In the genomic region with DNA sequence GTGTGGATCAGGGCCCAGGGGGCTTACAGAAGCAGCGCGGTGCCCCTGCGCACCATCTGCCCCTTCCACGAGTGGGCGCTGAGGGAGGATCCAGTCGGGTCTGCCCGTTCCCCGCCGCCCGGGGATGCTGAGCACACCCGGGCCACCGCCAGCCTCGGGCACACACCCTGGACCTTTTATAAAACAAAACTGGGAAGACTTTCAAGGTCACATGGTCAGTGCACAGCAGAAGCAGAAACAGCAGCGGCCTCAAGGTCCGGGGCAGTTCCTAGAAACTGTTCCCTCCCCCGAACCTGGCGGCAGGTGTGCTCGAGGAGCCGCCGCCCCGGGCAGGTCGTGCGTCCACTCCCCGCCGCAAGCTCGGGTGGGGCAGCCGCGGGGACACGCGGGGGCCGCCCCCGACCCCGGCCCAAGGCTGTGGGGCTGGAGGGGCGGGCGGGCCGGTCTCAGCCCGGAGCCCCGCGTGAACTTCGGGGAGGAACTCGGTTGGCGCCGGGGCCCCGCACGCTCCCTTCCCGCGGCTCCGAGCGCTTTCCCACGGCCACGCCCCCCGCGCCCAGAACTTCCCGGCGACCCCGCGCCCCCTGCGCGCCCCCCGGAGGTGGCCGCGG, we compare ENCODE assay signal across 1 cellular context.
TF ChIP-seq lines count a peak whose summit lies in the region.

No MANE protein-coding gene starts in this region.

TF ChIP-seq in K562, 482 proteins besides CTCF, POLR2A, EP300 and RAD21 (continued from another document and continues in another):
- TF ChIP-seq, protein P1, sequence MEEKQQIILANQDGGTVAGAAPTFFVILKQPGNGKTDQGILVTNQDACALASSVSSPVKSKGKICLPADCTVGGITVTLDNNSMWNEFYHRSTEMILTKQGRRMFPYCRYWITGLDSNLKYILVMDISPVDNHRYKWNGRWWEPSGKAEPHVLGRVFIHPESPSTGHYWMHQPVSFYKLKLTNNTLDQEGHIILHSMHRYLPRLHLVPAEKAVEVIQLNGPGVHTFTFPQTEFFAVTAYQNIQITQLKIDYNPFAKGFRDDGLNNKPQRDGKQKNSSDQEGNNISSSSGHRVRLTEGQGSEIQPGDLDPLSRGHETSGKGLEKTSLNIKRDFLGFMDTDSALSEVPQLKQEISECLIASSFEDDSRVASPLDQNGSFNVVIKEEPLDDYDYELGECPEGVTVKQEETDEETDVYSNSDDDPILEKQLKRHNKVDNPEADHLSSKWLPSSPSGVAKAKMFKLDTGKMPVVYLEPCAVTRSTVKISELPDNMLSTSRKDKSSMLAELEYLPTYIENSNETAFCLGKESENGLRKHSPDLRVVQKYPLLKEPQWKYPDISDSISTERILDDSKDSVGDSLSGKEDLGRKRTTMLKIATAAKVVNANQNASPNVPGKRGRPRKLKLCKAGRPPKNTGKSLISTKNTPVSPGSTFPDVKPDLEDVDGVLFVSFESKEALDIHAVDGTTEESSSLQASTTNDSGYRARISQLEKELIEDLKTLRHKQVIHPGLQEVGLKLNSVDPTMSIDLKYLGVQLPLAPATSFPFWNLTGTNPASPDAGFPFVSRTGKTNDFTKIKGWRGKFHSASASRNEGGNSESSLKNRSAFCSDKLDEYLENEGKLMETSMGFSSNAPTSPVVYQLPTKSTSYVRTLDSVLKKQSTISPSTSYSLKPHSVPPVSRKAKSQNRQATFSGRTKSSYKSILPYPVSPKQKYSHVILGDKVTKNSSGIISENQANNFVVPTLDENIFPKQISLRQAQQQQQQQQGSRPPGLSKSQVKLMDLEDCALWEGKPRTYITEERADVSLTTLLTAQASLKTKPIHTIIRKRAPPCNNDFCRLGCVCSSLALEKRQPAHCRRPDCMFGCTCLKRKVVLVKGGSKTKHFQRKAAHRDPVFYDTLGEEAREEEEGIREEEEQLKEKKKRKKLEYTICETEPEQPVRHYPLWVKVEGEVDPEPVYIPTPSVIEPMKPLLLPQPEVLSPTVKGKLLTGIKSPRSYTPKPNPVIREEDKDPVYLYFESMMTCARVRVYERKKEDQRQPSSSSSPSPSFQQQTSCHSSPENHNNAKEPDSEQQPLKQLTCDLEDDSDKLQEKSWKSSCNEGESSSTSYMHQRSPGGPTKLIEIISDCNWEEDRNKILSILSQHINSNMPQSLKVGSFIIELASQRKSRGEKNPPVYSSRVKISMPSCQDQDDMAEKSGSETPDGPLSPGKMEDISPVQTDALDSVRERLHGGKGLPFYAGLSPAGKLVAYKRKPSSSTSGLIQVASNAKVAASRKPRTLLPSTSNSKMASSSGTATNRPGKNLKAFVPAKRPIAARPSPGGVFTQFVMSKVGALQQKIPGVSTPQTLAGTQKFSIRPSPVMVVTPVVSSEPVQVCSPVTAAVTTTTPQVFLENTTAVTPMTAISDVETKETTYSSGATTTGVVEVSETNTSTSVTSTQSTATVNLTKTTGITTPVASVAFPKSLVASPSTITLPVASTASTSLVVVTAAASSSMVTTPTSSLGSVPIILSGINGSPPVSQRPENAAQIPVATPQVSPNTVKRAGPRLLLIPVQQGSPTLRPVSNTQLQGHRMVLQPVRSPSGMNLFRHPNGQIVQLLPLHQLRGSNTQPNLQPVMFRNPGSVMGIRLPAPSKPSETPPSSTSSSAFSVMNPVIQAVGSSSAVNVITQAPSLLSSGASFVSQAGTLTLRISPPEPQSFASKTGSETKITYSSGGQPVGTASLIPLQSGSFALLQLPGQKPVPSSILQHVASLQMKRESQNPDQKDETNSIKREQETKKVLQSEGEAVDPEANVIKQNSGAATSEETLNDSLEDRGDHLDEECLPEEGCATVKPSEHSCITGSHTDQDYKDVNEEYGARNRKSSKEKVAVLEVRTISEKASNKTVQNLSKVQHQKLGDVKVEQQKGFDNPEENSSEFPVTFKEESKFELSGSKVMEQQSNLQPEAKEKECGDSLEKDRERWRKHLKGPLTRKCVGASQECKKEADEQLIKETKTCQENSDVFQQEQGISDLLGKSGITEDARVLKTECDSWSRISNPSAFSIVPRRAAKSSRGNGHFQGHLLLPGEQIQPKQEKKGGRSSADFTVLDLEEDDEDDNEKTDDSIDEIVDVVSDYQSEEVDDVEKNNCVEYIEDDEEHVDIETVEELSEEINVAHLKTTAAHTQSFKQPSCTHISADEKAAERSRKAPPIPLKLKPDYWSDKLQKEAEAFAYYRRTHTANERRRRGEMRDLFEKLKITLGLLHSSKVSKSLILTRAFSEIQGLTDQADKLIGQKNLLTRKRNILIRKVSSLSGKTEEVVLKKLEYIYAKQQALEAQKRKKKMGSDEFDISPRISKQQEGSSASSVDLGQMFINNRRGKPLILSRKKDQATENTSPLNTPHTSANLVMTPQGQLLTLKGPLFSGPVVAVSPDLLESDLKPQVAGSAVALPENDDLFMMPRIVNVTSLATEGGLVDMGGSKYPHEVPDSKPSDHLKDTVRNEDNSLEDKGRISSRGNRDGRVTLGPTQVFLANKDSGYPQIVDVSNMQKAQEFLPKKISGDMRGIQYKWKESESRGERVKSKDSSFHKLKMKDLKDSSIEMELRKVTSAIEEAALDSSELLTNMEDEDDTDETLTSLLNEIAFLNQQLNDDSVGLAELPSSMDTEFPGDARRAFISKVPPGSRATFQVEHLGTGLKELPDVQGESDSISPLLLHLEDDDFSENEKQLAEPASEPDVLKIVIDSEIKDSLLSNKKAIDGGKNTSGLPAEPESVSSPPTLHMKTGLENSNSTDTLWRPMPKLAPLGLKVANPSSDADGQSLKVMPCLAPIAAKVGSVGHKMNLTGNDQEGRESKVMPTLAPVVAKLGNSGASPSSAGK (IDR thresholded peaks at IDR 0.05): peak; percentile 61
- TF ChIP-seq, protein P2, sequence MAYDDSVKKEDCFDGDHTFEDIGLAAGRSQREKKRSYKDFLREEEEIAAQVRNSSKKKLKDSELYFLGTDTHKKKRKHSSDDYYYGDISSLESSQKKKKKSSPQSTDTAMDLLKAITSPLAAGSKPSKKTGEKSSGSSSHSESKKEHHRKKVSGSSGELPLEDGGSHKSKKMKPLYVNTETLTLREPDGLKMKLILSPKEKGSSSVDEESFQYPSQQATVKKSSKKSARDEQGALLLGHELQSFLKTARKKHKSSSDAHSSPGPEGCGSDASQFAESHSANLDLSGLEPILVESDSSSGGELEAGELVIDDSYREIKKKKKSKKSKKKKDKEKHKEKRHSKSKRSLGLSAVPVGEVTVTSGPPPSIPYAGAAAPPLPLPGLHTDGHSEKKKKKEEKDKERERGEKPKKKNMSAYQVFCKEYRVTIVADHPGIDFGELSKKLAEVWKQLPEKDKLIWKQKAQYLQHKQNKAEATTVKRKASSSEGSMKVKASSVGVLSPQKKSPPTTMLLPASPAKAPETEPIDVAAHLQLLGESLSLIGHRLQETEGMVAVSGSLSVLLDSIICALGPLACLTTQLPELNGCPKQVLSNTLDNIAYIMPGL (CRISPR knock-in tag; IDR thresholded peaks at IDR 0.05): no peak
- TF ChIP-seq ZNF551 (CRISPR knock-in tag; IDR thresholded peaks at IDR 0.05) (no peak), CBX5 (IDR thresholded peaks at IDR 0.05; ENCODE audit: borderline replicate concordance, low read depth) (no peak), TRIM24 (IDR thresholded peaks at IDR 0.05) (no peak), ZNF24 (IDR thresholded peaks at IDR 0.05) (no peak), NR2C2 (CRISPR knock-in tag; IDR thresholded peaks at IDR 0.05) (no peak), NR2C2 (tag; IDR thresholded peaks at IDR 0.05) (peak; percentile 19; the same call in 1 of the 2 replicates), MTF1 (CRISPR knock-in tag; IDR thresholded peaks at IDR 0.05; ENCODE audit: borderline replicate concordance) (no peak), CBX1 (IDR thresholded peaks at IDR 0.05; ENCODE audit: low read depth) (no peak), STAG1 (CRISPR knock-in tag; IDR thresholded peaks at IDR 0.05; ENCODE audit: borderline replicate concordance) (no peak), TAL1 (IDR thresholded peaks at IDR 0.05) (no peak), RFX7 (CRISPR knock-in tag; IDR thresholded peaks at IDR 0.05) (no peak), RAD51 (IDR thresholded peaks at IDR 0.05; ENCODE audit: borderline replicate concordance, low read depth) (peak; percentile 63), PHF8 (IDR thresholded peaks at IDR 0.05; ENCODE audit: borderline replicate concordance, low read length) (peak; percentile 18; the same call in 1 of the 2 replicates), SAFB (IDR thresholded peaks at IDR 0.05; ENCODE audit: borderline replicate concordance, low read depth, low read length) (peak; percentile 86), KLF13 (tag; IDR thresholded peaks at IDR 0.05; ENCODE audit: borderline replicate concordance, low read depth) (no peak), ZNF311 (CRISPR knock-in tag; IDR thresholded peaks at IDR 0.05) (no peak), GABPA (tag; conservative IDR thresholded peaks at IDR 0.05; ENCODE audit: low read depth) (no peak), NCOA6 (IDR thresholded peaks at IDR 0.05) (no peak), MXI1 (IDR thresholded peaks at IDR 0.05; ENCODE audit: low read depth, low read length) (no peak), ZNF766 (CRISPR knock-in tag; conservative IDR thresholded peaks at IDR 0.05) (no peak), SP1 (CRISPR knock-in tag; IDR thresholded peaks at IDR 0.05) (no peak), BDP1 (IDR thresholded peaks at IDR 0.05; ENCODE audit: insufficient read depth, insufficient read length) (no peak), EP400 (IDR thresholded peaks at IDR 0.05) (no peak), ZNF785 (CRISPR knock-in tag; IDR thresholded peaks at IDR 0.05) (no peak), SIN3A (IDR thresholded peaks at IDR 0.05; ENCODE audit: borderline replicate concordance in 2 of 2, control insufficient read depth in 1 of 2, low read depth in 2 of 2, low read length in 2 of 2) (no peak), NCOA1 (IDR thresholded peaks at IDR 0.05; ENCODE audit: low read depth) (no peak), EZH2 (IDR thresholded peaks at IDR 0.05; ENCODE audit: borderline replicate concordance, low read depth, low read length) (no peak), YY1 (IDR thresholded peaks at IDR 0.05; ENCODE audit: borderline replicate concordance in 1 of 3, control insufficient read depth in 1 of 3, extremely low read depth in 1 of 3, insufficient read depth in 3 of 3, insufficient read length in 1 of 3, insufficient replicate concordance in 2 of 3, low read depth in 1 of 3, low read length in 2 of 3) (no peak), SMARCE1 (IDR thresholded peaks at IDR 0.05) (no peak), GATAD2A (IDR thresholded peaks at IDR 0.05) (no peak), SIRT6 (IDR thresholded peaks at IDR 0.05; ENCODE audit: low read depth, low read length) (no peak), PCBP2 (IDR thresholded peaks at IDR 0.05; ENCODE audit: low read depth, low read length, poor library complexity, severe bottlenecking) (no peak), TOE1 (IDR thresholded peaks at IDR 0.05; ENCODE audit: borderline replicate concordance) (peak; percentile 61; the same call in 1 of the 2 replicates), TOE1 (CRISPR knock-in tag; IDR thresholded peaks at IDR 0.05; ENCODE audit: borderline replicate concordance, low read depth) (no peak), MBD2 (IDR thresholded peaks at IDR 0.05; ENCODE audit: borderline replicate concordance, low read depth) (no peak), ZNF431 (CRISPR knock-in tag; IDR thresholded peaks at IDR 0.05) (no peak), RBM39 (optimal IDR thresholded peaks at IDR 0.05; ENCODE audit: low read depth, low read length) (no peak), ZNF253 (CRISPR knock-in tag; conservative IDR thresholded peaks at IDR 0.05) (no peak), TAF1 (IDR thresholded peaks at IDR 0.05; ENCODE audit: control insufficient read depth, extremely low read depth, insufficient read depth, low read length, severe bottlenecking) (no peak), BRCA1 (IDR thresholded peaks at IDR 0.05) (no peak), BRCA1 (CRISPR knock-in tag; IDR thresholded peaks at IDR 0.05) (no peak), PTBP1 (IDR thresholded peaks at IDR 0.05; ENCODE audit: low read depth, low read length) (no peak), POLR2H (tag; IDR thresholded peaks at IDR 0.05; ENCODE audit: low read depth) (no peak), C11orf30 (IDR thresholded peaks at IDR 0.05; ENCODE audit: low read depth) (no peak), SNIP1 (IDR thresholded peaks at IDR 0.05; ENCODE audit: low read depth) (no peak)
- TF ChIP-seq, protein P3, sequence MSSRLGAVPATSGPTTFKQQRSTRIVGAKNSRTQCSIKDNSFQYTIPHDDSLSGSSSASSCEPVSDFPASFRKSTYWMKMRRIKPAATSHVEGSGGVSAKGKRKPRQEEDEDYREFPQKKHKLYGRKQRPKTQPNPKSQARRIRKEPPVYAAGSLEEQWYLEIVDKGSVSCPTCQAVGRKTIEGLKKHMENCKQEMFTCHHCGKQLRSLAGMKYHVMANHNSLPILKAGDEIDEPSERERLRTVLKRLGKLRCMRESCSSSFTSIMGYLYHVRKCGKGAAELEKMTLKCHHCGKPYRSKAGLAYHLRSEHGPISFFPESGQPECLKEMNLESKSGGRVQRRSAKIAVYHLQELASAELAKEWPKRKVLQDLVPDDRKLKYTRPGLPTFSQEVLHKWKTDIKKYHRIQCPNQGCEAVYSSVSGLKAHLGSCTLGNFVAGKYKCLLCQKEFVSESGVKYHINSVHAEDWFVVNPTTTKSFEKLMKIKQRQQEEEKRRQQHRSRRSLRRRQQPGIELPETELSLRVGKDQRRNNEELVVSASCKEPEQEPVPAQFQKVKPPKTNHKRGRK (tag; IDR thresholded peaks at IDR 0.05): no peak
- TF ChIP-seq, protein P4, sequence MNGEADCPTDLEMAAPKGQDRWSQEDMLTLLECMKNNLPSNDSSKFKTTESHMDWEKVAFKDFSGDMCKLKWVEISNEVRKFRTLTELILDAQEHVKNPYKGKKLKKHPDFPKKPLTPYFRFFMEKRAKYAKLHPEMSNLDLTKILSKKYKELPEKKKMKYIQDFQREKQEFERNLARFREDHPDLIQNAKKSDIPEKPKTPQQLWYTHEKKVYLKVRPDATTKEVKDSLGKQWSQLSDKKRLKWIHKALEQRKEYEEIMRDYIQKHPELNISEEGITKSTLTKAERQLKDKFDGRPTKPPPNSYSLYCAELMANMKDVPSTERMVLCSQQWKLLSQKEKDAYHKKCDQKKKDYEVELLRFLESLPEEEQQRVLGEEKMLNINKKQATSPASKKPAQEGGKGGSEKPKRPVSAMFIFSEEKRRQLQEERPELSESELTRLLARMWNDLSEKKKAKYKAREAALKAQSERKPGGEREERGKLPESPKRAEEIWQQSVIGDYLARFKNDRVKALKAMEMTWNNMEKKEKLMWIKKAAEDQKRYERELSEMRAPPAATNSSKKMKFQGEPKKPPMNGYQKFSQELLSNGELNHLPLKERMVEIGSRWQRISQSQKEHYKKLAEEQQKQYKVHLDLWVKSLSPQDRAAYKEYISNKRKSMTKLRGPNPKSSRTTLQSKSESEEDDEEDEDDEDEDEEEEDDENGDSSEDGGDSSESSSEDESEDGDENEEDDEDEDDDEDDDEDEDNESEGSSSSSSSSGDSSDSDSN (IDR thresholded peaks at IDR 0.05; ENCODE audit: borderline replicate concordance in 1 of 2, low read depth in 2 of 2, low read length in 2 of 2): peak in 1 of 2 experiments; percentile 40; a peak in 1 of 4 replicates
- TF ChIP-seq, protein P5, sequence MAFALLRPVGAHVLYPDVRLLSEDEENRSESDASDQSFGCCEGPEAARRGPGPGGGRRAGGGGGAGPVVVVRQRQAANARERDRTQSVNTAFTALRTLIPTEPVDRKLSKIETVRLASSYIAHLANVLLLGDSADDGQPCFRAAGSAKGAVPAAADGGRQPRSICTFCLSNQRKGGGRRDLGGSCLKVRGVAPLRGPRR (CRISPR knock-in tag; IDR thresholded peaks at IDR 0.05): no peak
